Comparison of ENCODE assay signal across 7 cellular contexts in the genomic region with DNA sequence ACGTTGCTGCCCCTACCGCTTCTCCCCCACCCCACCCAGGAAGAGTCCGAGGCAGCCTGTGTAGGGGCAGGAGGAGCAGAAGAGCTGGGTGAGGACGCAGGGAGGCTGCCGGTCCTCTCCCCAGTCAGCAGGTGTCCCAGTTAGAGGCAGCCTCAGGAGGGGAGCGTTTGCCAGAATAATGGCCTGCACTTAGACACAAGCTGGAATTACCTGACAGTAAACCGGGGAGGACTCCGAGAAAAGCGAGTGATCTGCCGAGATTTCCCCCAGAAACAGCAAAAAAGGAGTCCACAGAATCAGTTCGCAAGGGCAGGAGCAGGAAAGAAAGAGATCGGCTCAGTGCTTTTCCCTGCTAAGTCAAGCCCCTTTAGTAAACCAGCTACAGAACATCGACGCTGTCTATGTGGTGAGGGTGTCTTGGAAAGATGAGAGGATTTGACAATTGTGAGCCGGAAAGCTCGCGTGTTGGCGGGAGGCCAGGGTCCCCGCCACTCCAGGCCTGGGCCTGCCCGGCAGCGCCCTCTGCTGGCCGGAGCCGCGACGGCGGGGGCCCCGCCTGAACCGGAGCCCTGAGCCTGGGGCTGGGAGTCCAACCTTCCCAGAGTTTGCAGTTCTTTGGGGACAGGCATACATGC.
A peak's percentile ranks its signal among the peaks of the same experiment; 100 is the strongest.
DNase-seq lines count a peak whose midpoint lies in the region; ATAC-seq lines count a peak whose summit lies in the region.

No MANE protein-coding gene starts in this region.

- no peaks in the 10 kb centered on the region for H3K27me3 ChIP-seq in endocrine pancreas (ENCODE audit: control insufficient read depth, insufficient read depth, low read length)

- peak overlapping the region; percentile 23 for H3K9ac ChIP-seq in endocrine pancreas (ENCODE audit: control insufficient read depth, insufficient read depth, low read length)

- H3K4me1 ChIP-seq in endocrine pancreas (ENCODE audit: control insufficient read depth, insufficient read depth, low read length): no peaks in the 10 kb centered on the region

- ATAC-seq in GM18502 (IDR thresholded peaks at IDR 0.05; ENCODE audit: poor library complexity, unreplicated experiment): peak; percentile 62

- no peaks in the 10 kb centered on the region for H3K36me3 ChIP-seq in endocrine pancreas (ENCODE audit: control insufficient read depth, insufficient read depth, low read length)

- peak; percentile 72 for DNase-seq in HK-2 (ENCODE audit: unreplicated experiment)
- DNase-seq in NCI-H82 (lab: John Stamatoyannopoulos, UW): peak; percentile 87
- DNase-seq in activated CD8-positive, alpha-beta memory T cell treated with anti-CD3 and anti-CD28 coated beads, Interleukin-2, amount 50 U/mL, for 24 hours (ENCODE audit: extremely low read depth): peak; percentile 19
- peak; percentile 87 for DNase-seq in midbrain (lab: John Stamatoyannopoulos, UW)
- DNase-seq in stimulated activated CD8-positive, alpha-beta memory T cell treated with anti-CD3 and anti-CD28 coated beads, Interleukin-2, amount 100 ng/mL, for 1 hour (ENCODE audit: low read depth in 2 of 2): peak; percentile 43 to 65

- H3K4me3 ChIP-seq in endocrine pancreas (ENCODE audit: control insufficient read depth, insufficient read depth, low read length): peak overlapping the region; percentile 78

- no peaks in the 10 kb centered on the region for H3K9me3 ChIP-seq in endocrine pancreas (ENCODE audit: control insufficient read depth, low read length)

Comparison
In these comparisons a context has a peak if more than half of its experiments do, and no peak if none do; other contexts are left out.
1. Peak in every context shown above with its lines: DNase-seq, ATAC-seq and H3K4me3 ChIP-seq.
2. DNase-seq: peak in every context shown above with its lines; median percentile 87 in NCI-H82; 87 in midbrain; 72 in HK-2; 54 in stimulated activated CD8-positive, alpha-beta memory T cell treated with anti-CD3 and anti-CD28 coated beads, Interleukin-2, amount 100 ng/mL, for 1 hour; 19 in activated CD8-positive, alpha-beta memory T cell treated with anti-CD3 and anti-CD28 coated beads, Interleukin-2, amount 50 U/mL, for 24 hours.